Comparison of ENCODE assay signal across 28 cellular contexts in genomic region chr2:187345338-187345737, GRCh38.
"Had no signal": no experiment of that assay in that cellular context is flagged by ENCODE, and none has a peak within 500 bp of the region (broad histone marks: within the 10 kb centered on the region; RNA-seq: fewer than 3 reads in every experiment).

No MANE protein-coding gene starts in this region.

- H3K4me1 Mint-ChIP-seq: activated CD4-positive, alpha-beta memory T cell treated with anti-CD3 and anti-CD28 coated beads, Interleukin-2, amount 10 ng/mL, durations not matched to agents 7 days and 5 days; activated CD4-positive, alpha-beta T cell treated with anti-CD3 and anti-CD28 coated beads, Interleukin-2, amount 10 ng/mL, durations not matched to agents 7 days and 5 days; activated naive CD4-positive, alpha-beta T cell treated with anti-CD3 and anti-CD28 coated beads, Interleukin-2, amount 10 ng/mL, durations not matched to agents 7 days and 5 days; activated naive CD8-positive, alpha-beta T cell treated with anti-CD3 and anti-CD28 coated beads, Interleukin-2, amount 10 ng/mL, durations not matched to agents 7 days and 5 days; brain; central memory CD8-positive, alpha-beta T cell had no signal

- H3K9me3 Mint-ChIP-seq: activated CD4-positive, alpha-beta memory T cell treated with anti-CD3 and anti-CD28 coated beads, Interleukin-2, amount 10 ng/mL, durations not matched to agents 7 days and 5 days; activated CD4-positive, alpha-beta T cell treated with anti-CD3 and anti-CD28 coated beads, Interleukin-2, amount 10 ng/mL, durations not matched to agents 7 days and 5 days; activated naive CD4-positive, alpha-beta T cell treated with anti-CD3 and anti-CD28 coated beads, Interleukin-2, amount 10 ng/mL, durations not matched to agents 7 days and 5 days; activated naive CD4-positive, alpha-beta T cell treated with anti-CD3 and anti-CD28 coated beads, Interleukin-2, amount 50 U/mL, for 72 hours; activated naive CD8-positive, alpha-beta T cell treated with anti-CD3 and anti-CD28 coated beads, Interleukin-2, amount 10 ng/mL, durations not matched to agents 7 days and 5 days; activated T-cell treated with anti-CD3 and anti-CD28 coated beads, Interleukin-2, amount 50 U/mL, for 24 hours; brain; central memory CD8-positive, alpha-beta T cell; dendritic cell treated with granulocyte-macrophage colony-stimulating factor and Interleukin-4, amounts not matched to agents 40 ng/mL and 50 ng/mL, for 4 days; endodermal cell had no signal

- H3K36me3 Mint-ChIP-seq: activated naive CD4-positive, alpha-beta T cell treated with anti-CD3 and anti-CD28 coated beads, Interleukin-2, amount 10 ng/mL, durations not matched to agents 7 days and 5 days; activated naive CD4-positive, alpha-beta T cell treated with anti-CD3 and anti-CD28 coated beads, Interleukin-2, amount 50 U/mL, for 72 hours; activated naive CD8-positive, alpha-beta T cell treated with anti-CD3 and anti-CD28 coated beads, Interleukin-2, amount 10 ng/mL, durations not matched to agents 7 days and 5 days; brain had no signal

- ATAC-seq: activated naive CD4-positive, alpha-beta T cell treated with anti-CD3 and anti-CD28 coated beads, Interleukin-2, amount 50 U/mL, for 72 hours; activated T-cell treated with anti-CD3 and anti-CD28 coated beads, Interleukin-2, amount 50 U/mL, for 72 hours had no signal

- H3K27ac ChIP-seq: ascending aorta, breast epithelium, coronary artery, dorsolateral prefrontal cortex, epithelial cell of prostate had no signal

- H3K9me3 ChIP-seq: ascending aorta, breast epithelium had no signal

- H3K4me3 Mint-ChIP-seq: activated CD4-positive, alpha-beta memory T cell treated with anti-CD3 and anti-CD28 coated beads, Interleukin-2, amount 10 ng/mL, durations not matched to agents 7 days and 5 days; activated CD4-positive, alpha-beta T cell treated with anti-CD3 and anti-CD28 coated beads, Interleukin-2, amount 10 ng/mL, durations not matched to agents 7 days and 5 days; activated naive CD4-positive, alpha-beta T cell treated with anti-CD3 and anti-CD28 coated beads, Interleukin-2, amount 10 ng/mL, durations not matched to agents 7 days and 5 days; activated naive CD8-positive, alpha-beta T cell treated with anti-CD3 and anti-CD28 coated beads, Interleukin-2, amount 10 ng/mL, durations not matched to agents 7 days and 5 days; activated T-cell treated with anti-CD3 and anti-CD28 coated beads, Interleukin-2, amount 50 U/mL, for 24 hours; activated T-cell treated with anti-CD3 and anti-CD28 coated beads, Interleukin-2, amount 50 U/mL, for 72 hours; brain; central memory CD8-positive, alpha-beta T cell; dendritic cell treated with granulocyte-macrophage colony-stimulating factor and Interleukin-4, amounts not matched to agents 40 ng/mL and 50 ng/mL, for 4 days; endodermal cell had no signal

- H3K27me3 Mint-ChIP-seq: activated CD4-positive, alpha-beta memory T cell treated with anti-CD3 and anti-CD28 coated beads, Interleukin-2, amount 10 ng/mL, durations not matched to agents 7 days and 5 days; activated CD4-positive, alpha-beta T cell treated with anti-CD3 and anti-CD28 coated beads, Interleukin-2, amount 10 ng/mL, durations not matched to agents 7 days and 5 days; activated naive CD4-positive, alpha-beta T cell treated with anti-CD3 and anti-CD28 coated beads, Interleukin-2, amount 10 ng/mL, durations not matched to agents 7 days and 5 days; activated naive CD8-positive, alpha-beta T cell treated with anti-CD3 and anti-CD28 coated beads, Interleukin-2, amount 10 ng/mL, durations not matched to agents 7 days and 5 days; activated T-cell treated with anti-CD3 and anti-CD28 coated beads, Interleukin-2, amount 50 U/mL, for 24 hours; brain; central memory CD8-positive, alpha-beta T cell; dendritic cell treated with granulocyte-macrophage colony-stimulating factor and Interleukin-4, amounts not matched to agents 40 ng/mL and 50 ng/mL, for 4 days had no signal

- H3K27me3 ChIP-seq: ascending aorta, breast epithelium, dorsolateral prefrontal cortex had no signal

- H3K4me3 ChIP-seq: ascending aorta, breast epithelium, coronary artery, dorsolateral prefrontal cortex had no signal

- DNase-seq: activated CD4-positive, alpha-beta memory T cell treated with anti-CD3 and anti-CD28 coated beads, Interleukin-2, amount 10 ng/mL, durations not matched to agents 7 days and 5 days; activated CD4-positive, alpha-beta T cell treated with anti-CD3 and anti-CD28 coated beads for 1 hour; activated CD4-positive, alpha-beta T cell treated with anti-CD3 and anti-CD28 coated beads for 4 hours; activated CD4-positive, alpha-beta T cell treated with anti-CD3 and anti-CD28 coated beads, Interleukin-2, amount 10 ng/mL, durations not matched to agents 7 days and 5 days; activated CD4-positive, alpha-beta T cell treated with anti-CD3 and anti-CD28 coated beads, Interleukin-2, amount 50 U/mL, for 4 hours; activated CD4-positive, CD25-positive, alpha-beta regulatory T cell; activated CD8-positive, alpha-beta memory T cell treated with anti-CD3 and anti-CD28 coated beads, Interleukin-2, amount 50 U/mL, for 48 hours; activated gamma-delta T cell; activated naive CD4-positive, alpha-beta T cell; activated naive CD4-positive, alpha-beta T cell treated with anti-CD3 and anti-CD28 coated beads, Interleukin-2, amount 10 ng/mL, durations not matched to agents 7 days and 5 days; activated naive CD8-positive, alpha-beta T cell treated with anti-CD3 and anti-CD28 coated beads, Interleukin-2, amount 10 ng/mL, durations not matched to agents 7 days and 5 days; activated T-cell treated with anti-CD3 and anti-CD28 coated beads for 4 hours; activated T-cell treated with anti-CD3 and anti-CD28 coated beads, Interleukin-2, amount 50 U/mL, for 24 hours; activated T-cell treated with anti-CD3 and anti-CD28 coated beads, Interleukin-2, amount 50 U/mL, for 72 hours; dorsolateral prefrontal cortex; effector memory CD4-positive, alpha-beta T cell; endodermal cell; foreskin fibroblast; head of caudate nucleus; T-helper 2 cell had no signal

- H3K36me3 ChIP-seq: ascending aorta, breast epithelium had no signal

- H3K4me1 ChIP-seq: breast epithelium had no signal

- H3K27ac Mint-ChIP-seq: activated CD4-positive, alpha-beta memory T cell treated with anti-CD3 and anti-CD28 coated beads, Interleukin-2, amount 10 ng/mL, durations not matched to agents 7 days and 5 days; activated CD4-positive, alpha-beta T cell treated with anti-CD3 and anti-CD28 coated beads, Interleukin-2, amount 10 ng/mL, durations not matched to agents 7 days and 5 days; activated naive CD4-positive, alpha-beta T cell treated with anti-CD3 and anti-CD28 coated beads, Interleukin-2, amount 10 ng/mL, durations not matched to agents 7 days and 5 days; activated naive CD4-positive, alpha-beta T cell treated with anti-CD3 and anti-CD28 coated beads, Interleukin-2, amount 50 U/mL, for 72 hours; activated naive CD8-positive, alpha-beta T cell treated with anti-CD3 and anti-CD28 coated beads, Interleukin-2, amount 10 ng/mL, durations not matched to agents 7 days and 5 days; activated T-cell treated with anti-CD3 and anti-CD28 coated beads, Interleukin-2, amount 50 U/mL, for 24 hours; activated T-cell treated with anti-CD3 and anti-CD28 coated beads, Interleukin-2, amount 50 U/mL, for 72 hours; brain; dendritic cell treated with granulocyte-macrophage colony-stimulating factor and Interleukin-4, amounts not matched to agents 40 ng/mL and 50 ng/mL, for 4 days; endodermal cell had no signal
